In genomic region chr5:135750506-135750905, GRCh38 we compare ENCODE assay signal across 19 cellular contexts.
A peak's percentile ranks its signal among the peaks of the same experiment; 100 is the strongest.
DNase-seq lines count a peak whose midpoint lies in the region; TF ChIP-seq lines count a peak whose summit lies in the region.
"Had no signal": no experiment of that assay in that cellular context is flagged by ENCODE, and none has a peak within 500 bp of the region (broad histone marks: within the 10 kb centered on the region; RNA-seq: fewer than 3 reads in every experiment).

No MANE protein-coding gene starts in this region.

- no peak overlapping the region for H3K4me2 ChIP-seq in DOHH2 (ENCODE audit: low read length)
- H3K4me2 ChIP-seq in H9 (ENCODE audit: insufficient read depth, insufficient read length, low read length): no peak overlapping the region

- H3K27me3 Mint-ChIP-seq in H9 (ENCODE audit: low read depth) (no peaks in the 10 kb centered on the region), mesothelial cell of epicardium (ENCODE audit: low read depth) (no peaks in the 10 kb centered on the region)
- H3K27me3 Mint-ChIP-seq in activated CD4-positive, alpha-beta T cell treated with anti-CD3 and anti-CD28 coated beads, Interleukin-2, amount 10 ng/mL, durations not matched to agents 7 days and 5 days: peaks cover 2% of the 10 kb centered on the region
- H3K27me3 Mint-ChIP-seq: activated CD8-positive, alpha-beta memory T cell treated with anti-CD3 and anti-CD28 coated beads, Interleukin-2, amount 10 ng/mL, durations not matched to agents 7 days and 5 days had no signal

- no peak overlapping the region for H4K5ac ChIP-seq in H9 (ENCODE audit: insufficient read length, low read depth, low read length)

- H3K18ac ChIP-seq in H9 (ENCODE audit: insufficient read length, low read depth, low read length): no peak overlapping the region

- H3K36me3 ChIP-seq in DOHH2 (ENCODE audit: control insufficient read depth, low read length) (no peaks in the 10 kb centered on the region), WERI-Rb-1 (no peaks in the 10 kb centered on the region)
- H3K36me3 ChIP-seq: transverse colon had no signal

- DNase-seq in H9 (peak; percentile 54), WERI-Rb-1 (no peak), iPS-NIHi7 (ENCODE audit: extremely low spot score) (peak; percentile 64), T1000 (lab: John Stamatoyannopoulos, UW) (no peak), mesothelial cell of epicardium (ENCODE audit: low spot score in 2 of 2, unreplicated experiment in 2 of 2) (no peak), mucosa of gallbladder (ENCODE audit: low spot score) (no peak)
- DNase-seq in activated CD4-positive, alpha-beta T cell treated with anti-CD3 and anti-CD28 coated beads, Interleukin-2, amount 10 ng/mL, durations not matched to agents 7 days and 5 days: no peak
- DNase-seq: activated CD8-positive, alpha-beta memory T cell treated with anti-CD3 and anti-CD28 coated beads, Interleukin-2, amount 10 ng/mL, durations not matched to agents 7 days and 5 days; activated gamma-delta T cell treated with Interleukin-2 at 50 U/mL for 16 hours; anterior cingulate cortex; head of caudate nucleus; mesendoderm; NCI-H1930; NCI-H524 treated with DMSO at 0.1 percent for 48 hours; stimulated activated CD4-positive, alpha-beta T cell treated with anti-CD3 and anti-CD28 coated beads, Interleukin-4, amount 100 ng/mL, for 4 hours; transverse colon had no signal

- H2BK5ac ChIP-seq in H9 (ENCODE audit: insufficient read length, low read length): no peak overlapping the region

- no peak overlapping the region for H2BK12ac ChIP-seq in H9 (ENCODE audit: insufficient read length, low read depth, low read length)

- H2BK15ac ChIP-seq in H9 (ENCODE audit: low read depth, low read length): no peak overlapping the region

- no peaks in the 10 kb centered on the region for H4K20me1 ChIP-seq in DOHH2 (ENCODE audit: control insufficient read depth, insufficient read depth, low read depth, low read length)
- H4K20me1 ChIP-seq in H9 (ENCODE audit: control insufficient read depth, insufficient read depth, insufficient read length): no peaks in the 10 kb centered on the region

- no peaks in the 10 kb centered on the region for H3K23me2 ChIP-seq in H9 (ENCODE audit: insufficient read length, low read depth, low read length, poor library complexity, severe bottlenecking)

- H3K4me3 Mint-ChIP-seq in H9: no peak overlapping the region
- no peak overlapping the region for H3K4me3 Mint-ChIP-seq in activated CD4-positive, alpha-beta T cell treated with anti-CD3 and anti-CD28 coated beads, Interleukin-2, amount 10 ng/mL, durations not matched to agents 7 days and 5 days
- H3K4me3 Mint-ChIP-seq in mesothelial cell of epicardium: no peak overlapping the region
- H3K4me3 Mint-ChIP-seq: activated CD8-positive, alpha-beta memory T cell treated with anti-CD3 and anti-CD28 coated beads, Interleukin-2, amount 10 ng/mL, durations not matched to agents 7 days and 5 days had no signal

- H3K9me3 Mint-ChIP-seq in H9: peaks cover 10% of the 10 kb centered on the region in 2 experiments
- peaks cover 1% of the 10 kb centered on the region for H3K9me3 Mint-ChIP-seq in activated CD4-positive, alpha-beta T cell treated with anti-CD3 and anti-CD28 coated beads, Interleukin-2, amount 10 ng/mL, durations not matched to agents 7 days and 5 days
- H3K9me3 Mint-ChIP-seq in mesothelial cell of epicardium: peaks cover 15% of the 10 kb centered on the region

- H3K79me2 ChIP-seq in DOHH2 (ENCODE audit: control insufficient read depth, low read length) (no peaks in the 10 kb centered on the region), H9 (ENCODE audit: insufficient read depth, low read length) (no peaks in the 10 kb centered on the region)

- H3K23ac ChIP-seq in H9 (ENCODE audit: insufficient read length, low read depth, low read length): no peak overlapping the region

- TF ChIP-seq CTCF in DOHH2 (IDR thresholded peaks at IDR 0.05; ENCODE audit: low read depth, low read length, poor library complexity, severe bottlenecking) (peak; percentile 50), H9 (conservative IDR thresholded peaks at IDR 0.05) (peak; percentile 63), WERI-Rb-1 (IDR thresholded peaks at IDR 0.05; ENCODE audit: low read depth, low read length) (peak; percentile 63), mesothelial cell of epicardium (IDR thresholded peaks at IDR 0.05; ENCODE audit: unreplicated experiment) (no peak)

- no peaks in the 10 kb centered on the region for H3K9me2 ChIP-seq in DOHH2 (replicated peaks; ENCODE audit: control insufficient read depth, low read length)

- no peak overlapping the region for H2BK120ac ChIP-seq in H9 (ENCODE audit: low read depth, low read length, poor library complexity, severe bottlenecking)

- no peak overlapping the region for H2AK5ac ChIP-seq in H9 (ENCODE audit: insufficient read length, low read length)

- no peaks in the 10 kb centered on the region for H3K79me1 ChIP-seq in H9 (ENCODE audit: insufficient read depth, low read depth, low read length, poor library complexity, severe bottlenecking)

- POLR2A ChIA-PET in activated CD4-positive, alpha-beta T cell treated with anti-CD3 and anti-CD28 coated beads, Interleukin-2, amount 10 ng/mL, durations not matched to agents 7 days and 5 days (lab: Charles Lee): no interaction called here

- no peak overlapping the region for H3K4ac ChIP-seq in H9 (ENCODE audit: low read depth, low read length)

- no peak overlapping the region for H3K9ac ChIP-seq in H9 (ENCODE audit: extremely low read depth, insufficient read length, low read length)

- H3K56ac ChIP-seq in H9 (ENCODE audit: insufficient read length, low read depth, low read length): no peak overlapping the region

- no peak overlapping the region for H4K91ac ChIP-seq in H9 (ENCODE audit: insufficient read length, low read depth, low read length)

- H3K36me3 Mint-ChIP-seq in H9 (ENCODE audit: insufficient read depth in 1 of 3, low read depth in 3 of 3): peaks cover 3 to 10% (median 4%) of the 10 kb centered on the region in 3 experiments; a peak in 5 of 7 replicates
- no peaks in the 10 kb centered on the region for H3K36me3 Mint-ChIP-seq in activated CD4-positive, alpha-beta T cell treated with anti-CD3 and anti-CD28 coated beads, Interleukin-2, amount 10 ng/mL, durations not matched to agents 7 days and 5 days (ENCODE audit: low read depth)
- peaks cover 12% of the 10 kb centered on the region for H3K36me3 Mint-ChIP-seq in mesothelial cell of epicardium
- H3K36me3 Mint-ChIP-seq: activated CD8-positive, alpha-beta memory T cell treated with anti-CD3 and anti-CD28 coated beads, Interleukin-2, amount 10 ng/mL, durations not matched to agents 7 days and 5 days had no signal

- CTCF ChIA-PET in activated CD4-positive, alpha-beta T cell treated with anti-CD3 and anti-CD28 coated beads, Interleukin-2, amount 10 ng/mL, durations not matched to agents 7 days and 5 days (lab: Charles Lee): no interaction called here

- H3K27ac Mint-ChIP-seq in H9: no peak overlapping the region
- no peak overlapping the region for H3K27ac Mint-ChIP-seq in activated CD4-positive, alpha-beta T cell treated with anti-CD3 and anti-CD28 coated beads, Interleukin-2, amount 10 ng/mL, durations not matched to agents 7 days and 5 days
- H3K27ac Mint-ChIP-seq in mesothelial cell of epicardium: no peak overlapping the region
- H3K27ac Mint-ChIP-seq: activated CD8-positive, alpha-beta memory T cell treated with anti-CD3 and anti-CD28 coated beads, Interleukin-2, amount 10 ng/mL, durations not matched to agents 7 days and 5 days had no signal

- H3K27me3 ChIP-seq in DOHH2 (ENCODE audit: control insufficient read depth, low read length) (no peaks in the 10 kb centered on the region), H9 (ENCODE audit: insufficient read depth, low read length) (no peaks in the 10 kb centered on the region), WERI-Rb-1 (ENCODE audit: insufficient read depth, low read depth, severe bottlenecking) (no peaks in the 10 kb centered on the region)
- H3K27me3 ChIP-seq: transverse colon had no signal

- no peak overlapping the region for H3K14ac ChIP-seq in H9 (ENCODE audit: insufficient read depth, low read length)

- no peak overlapping the region for H2AFZ ChIP-seq in H9 (ENCODE audit: low read length)

- no peaks in the 10 kb centered on the region for H3F3A ChIP-seq in DOHH2 (ENCODE audit: control insufficient read depth, insufficient read depth)

- H4K8ac ChIP-seq in H9 (replicated peaks; ENCODE audit: insufficient read length, low read depth, low read length): no peak overlapping the region

- H3K9me3 ChIP-seq in DOHH2 (ENCODE audit: control insufficient read depth, insufficient read depth, low read length) (no peaks in the 10 kb centered on the region), H9 (ENCODE audit: control insufficient read depth, low read depth, low read length) (peaks cover 8% of the 10 kb centered on the region), WERI-Rb-1 (ENCODE audit: severe bottlenecking) (no peaks in the 10 kb centered on the region)
- H3K9me3 ChIP-seq: transverse colon had no signal

- no peak overlapping the region for H2BK20ac ChIP-seq in H9 (ENCODE audit: low read depth, low read length, poor library complexity, severe bottlenecking)

- WGBS in H9 (ENCODE audit: extremely low coverage, insufficient read length, low lambda C conversion rate): no CpG with 5 or more reads among the region's 4 CpGs

- H3T11ph ChIP-seq in H9 (ENCODE audit: low read length): no peak overlapping the region

- H3K4me1 ChIP-seq in DOHH2 (ENCODE audit: control insufficient read depth, low read length) (no peaks in the 10 kb centered on the region), H9 (ENCODE audit: insufficient read depth, low read length) (no peaks in the 10 kb centered on the region)
- H3K4me1 ChIP-seq: transverse colon had no signal

- no peak overlapping the region for H3K27ac ChIP-seq in DOHH2 (ENCODE audit: low read depth, low read length)
- no peak overlapping the region for H3K27ac ChIP-seq in H9 (ENCODE audit: insufficient read length, low read depth, low read length)
- H3K27ac ChIP-seq in WERI-Rb-1: no peak overlapping the region
- H3K27ac ChIP-seq: coronary artery, epithelial cell of prostate, transverse colon had no signal

- H3K4me1 Mint-ChIP-seq in H9: no peaks in the 10 kb centered on the region
- H3K4me1 Mint-ChIP-seq in activated CD4-positive, alpha-beta T cell treated with anti-CD3 and anti-CD28 coated beads, Interleukin-2, amount 10 ng/mL, durations not matched to agents 7 days and 5 days: no peaks in the 10 kb centered on the region
- no peaks in the 10 kb centered on the region for H3K4me1 Mint-ChIP-seq in mesothelial cell of epicardium
- H3K4me1 Mint-ChIP-seq: activated CD8-positive, alpha-beta memory T cell treated with anti-CD3 and anti-CD28 coated beads, Interleukin-2, amount 10 ng/mL, durations not matched to agents 7 days and 5 days had no signal

- no peak overlapping the region for H3K4me3 ChIP-seq in DOHH2 (ENCODE audit: low read length)
- H3K4me3 ChIP-seq in WERI-Rb-1 (ENCODE audit: low read depth, low read length): no peak overlapping the region
- H3K4me3 ChIP-seq: coronary artery, transverse colon had no signal

Comparison
In these comparisons a context has a peak if more than half of its experiments do, and no peak if none do; other contexts are left out.
1. DNase-seq: peak in H9 (single experiment) and iPS-NIHi7 (single experiment); none in WERI-Rb-1 (single experiment), activated CD4-positive, alpha-beta T cell treated with anti-CD3 and anti-CD28 coated beads, Interleukin-2, amount 10 ng/mL, durations not matched to agents 7 days and 5 days (single experiment), T1000 (single experiment), mesothelial cell of epicardium (0 of 2) and mucosa of gallbladder (single experiment).